In the genomic region with DNA sequence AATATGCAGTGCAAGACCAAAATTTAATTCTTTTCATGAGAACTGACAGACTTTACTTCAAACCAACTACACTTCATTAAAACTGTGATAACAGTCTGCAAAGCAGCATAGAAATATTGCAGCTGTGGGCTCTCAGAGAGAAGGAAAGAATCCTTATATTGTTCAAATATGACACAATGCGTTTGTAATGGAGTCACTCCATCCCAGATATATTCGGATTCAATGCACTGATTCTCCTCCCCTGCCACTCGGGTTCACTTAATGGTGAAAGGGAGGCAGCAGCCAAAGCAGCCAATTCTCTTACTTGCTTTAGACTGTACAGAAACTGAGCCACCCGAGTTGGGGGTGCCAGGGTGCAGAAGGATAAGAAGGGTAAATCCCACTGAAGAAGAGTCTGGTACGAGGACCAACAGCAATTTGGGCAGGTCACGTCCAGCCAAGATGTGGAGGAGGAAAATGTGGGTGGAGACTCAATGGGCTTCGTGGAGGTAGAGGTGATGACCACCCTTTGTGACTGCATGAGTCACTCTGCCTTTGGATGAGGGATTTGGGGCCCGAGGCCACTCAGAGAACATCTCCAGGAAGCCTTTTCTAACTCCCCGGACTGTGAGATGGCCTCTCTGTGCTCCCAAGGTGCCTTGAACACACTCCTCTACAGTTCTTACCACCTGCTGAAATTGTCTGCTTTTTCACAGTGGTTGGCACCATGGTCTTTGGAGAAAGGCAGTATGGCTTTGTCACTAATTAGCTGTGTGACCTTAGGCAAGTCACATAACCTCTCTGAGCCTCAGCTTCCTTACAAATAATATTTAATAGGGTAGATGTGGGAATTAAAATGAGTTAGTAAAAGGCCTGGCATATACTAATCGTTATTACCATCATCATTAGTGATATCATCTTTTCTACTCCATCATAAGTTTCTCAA, we compare ENCODE assay signal across 32 cellular contexts.
A peak's percentile ranks its signal among the peaks of the same experiment; 100 is the strongest.
DNase-seq lines count a peak whose midpoint lies in the region; ATAC-seq, FAIRE-seq and TF ChIP-seq lines count a peak whose summit lies in the region.
"Had no signal": no experiment of that assay in that cellular context is flagged by ENCODE, and none has a peak within 500 bp of the region (broad histone marks: within the 10 kb centered on the region; RNA-seq: fewer than 3 reads in every experiment).

No MANE protein-coding gene starts in this region.

- H3K9me1 ChIP-seq in K562 (ENCODE audit: control insufficient read depth, insufficient read depth, low read length), result no peaks in the 10 kb centered on the region

- no peak for FAIRE-seq in K562 (lab: Jason Lieb, UNC)
- FAIRE-seq: frontal cortex, GM19239, small intestine, TTC549 had no signal

- peak overlapping the region in 8 of 11 experiments; percentile 5 to 92 (median 28); a peak in 8 of 22 replicates for H3K4me2 ChIP-seq in BLaER1 treated with 17β-estradiol and CSF1 and Interleukin-3, amounts not matched to agents 10 nM and 100 nM
- no peak overlapping the region; the same call in 1 of the 2 replicates for H3K4me2 ChIP-seq in K562 (ENCODE audit: insufficient read depth, low read length)

- no TSS peak for BruUV-seq in K562 (replicated peaks; lab: Mats Ljungman, UMichigan)

- WGBS in K562 (ENCODE audit: insufficient coverage, low coverage, missing lambda C conversion rate), result 11% methylated on average over 9 of the region's 10 CpGs

- ATAC-seq in K562, result no peak
- ATAC-seq: activated CD4-positive, CD25-positive, alpha-beta regulatory T cell treated with anti-CD3 and anti-CD28 coated beads, Interleukin-2, amount 50 U/mL, for 24 hours; naive thymus-derived CD4-positive, alpha-beta T cell had no signal

- intact Hi-C loops in K562 (cut with micrococcal nuclease), result loop anchor here (5.0 kb wide), 1 partner anchor 68 kb away; no protein-coding TSS in a partner anchor

- H3K27me3 Mint-ChIP-seq in neural crest cell (ENCODE audit: low read depth) (no peaks in the 10 kb centered on the region), chondrocyte (ENCODE audit: low read depth) (no peaks in the 10 kb centered on the region)
- H3K27me3 Mint-ChIP-seq: activated CD4-positive, alpha-beta memory T cell treated with anti-CD3 and anti-CD28 coated beads, Interleukin-2, amount 10 ng/mL, durations not matched to agents 7 days and 5 days had no signal

- 0 out of 22 replicates have a peak, but pooled peaks cover 0 to 4% (median 0%) of the 10 kb centered on the region in 11 experiments for H3K27me3 ChIP-seq in BLaER1 treated with 17β-estradiol and CSF1 and Interleukin-3, amounts not matched to agents 10 nM and 100 nM
- H3K27me3 ChIP-seq in K562 (ENCODE audit: control insufficient read depth in 2 of 2, insufficient read depth in 2 of 2, low read length in 2 of 2), result no peaks in the 10 kb centered on the region
- H3K27me3 ChIP-seq in brain microvascular endothelial cell (replicated peaks), result no peaks in the 10 kb centered on the region
- H3K27me3 ChIP-seq: transverse colon had no signal

- H3K36me3 Mint-ChIP-seq in neural crest cell (ENCODE audit: low read depth) (no peaks in the 10 kb centered on the region), chondrocyte (ENCODE audit: low read depth) (no peaks in the 10 kb centered on the region)
- H3K36me3 Mint-ChIP-seq: activated naive CD4-positive, alpha-beta T cell treated with anti-CD3 and anti-CD28 coated beads, Interleukin-2, amount 50 U/mL, for 72 hours; immature natural killer cell; mesothelial cell of epicardium; naive thymus-derived CD4-positive, alpha-beta T cell had no signal

- in situ Hi-C loops in K562 (cut with MboI), result no loop called here
- in situ Hi-C loops in brain microvascular endothelial cell (cut with HindIII; ENCODE audit: low pct_ligation_motif_present, low sequenced_read_pairs), result no loop called here

- no peaks in the 10 kb centered on the region for H3K36me3 ChIP-seq in BLaER1 treated with 17β-estradiol and CSF1 and Interleukin-3, amounts not matched to agents 10 nM and 100 nM
- H3K36me3 ChIP-seq in K562 (ENCODE audit: control insufficient read depth, insufficient read depth, low read length), result no peaks in the 10 kb centered on the region
- H3K36me3 ChIP-seq in brain microvascular endothelial cell (replicated peaks), result no peaks in the 10 kb centered on the region
- H3K36me3 ChIP-seq: transverse colon had no signal

- CTCF ChIA-PET in K562 (lab: Yijun Ruan, JAX; ENCODE audit: low intra/inter-chr PET ratio), result no interaction called here

- H3K27ac Mint-ChIP-seq in neural crest cell (ENCODE audit: unreplicated experiment), result peak overlapping the region; percentile 53
- H3K27ac Mint-ChIP-seq in chondrocyte (ENCODE audit: unreplicated experiment), result no peak overlapping the region
- H3K27ac Mint-ChIP-seq: activated CD4-positive, alpha-beta memory T cell treated with anti-CD3 and anti-CD28 coated beads, Interleukin-2, amount 10 ng/mL, durations not matched to agents 7 days and 5 days; activated naive CD4-positive, alpha-beta T cell treated with anti-CD3 and anti-CD28 coated beads, Interleukin-2, amount 50 U/mL, for 72 hours; dendritic cell treated with granulocyte-macrophage colony-stimulating factor and Interleukin-4, amounts not matched to agents 40 ng/mL and 50 ng/mL, for 4 days; endodermal cell; immature natural killer cell; T-helper 1 cell treated with Interleukin-12 subunit alpha and Interleukin-12 subunit beta and Interleukin-4 antibody, amounts not matched to agents 30 μg/mL and 1 μg/mL, for 36 hours had no signal

- no peak overlapping the region for H3K4me3 ChIP-seq in BLaER1 treated with 17β-estradiol and CSF1 and Interleukin-3, amounts not matched to agents 10 nM and 100 nM
- H3K4me3 ChIP-seq in K562 (no peak overlapping the region), brain microvascular endothelial cell (ENCODE audit: low read depth, low read length) (no peak overlapping the region)
- H3K4me3 ChIP-seq: transverse colon had no signal

- H3K79me2 ChIP-seq in K562 (ENCODE audit: control insufficient read depth, insufficient read depth, low read length), result no peaks in the 10 kb centered on the region

- no peak overlapping the region for H3K9ac ChIP-seq in BLaER1 treated with 17β-estradiol and CSF1 and Interleukin-3, amounts not matched to agents 10 nM and 100 nM
- H3K9ac ChIP-seq in K562 (ENCODE audit: insufficient read depth in 1 of 2, low read depth in 2 of 2, low read length in 2 of 2), result no peak overlapping the region

- no peak overlapping the region for H2AFZ ChIP-seq in K562 (ENCODE audit: low read depth, low read length)

- no peak for TF ChIP-seq POLR2A in K562 (conservative IDR thresholded peaks at IDR 0.05)

- peak overlapping the region; percentile 5 for H3K4me3 Mint-ChIP-seq in neural crest cell
- H3K4me3 Mint-ChIP-seq in chondrocyte (ENCODE audit: unreplicated experiment), result no peak overlapping the region
- H3K4me3 Mint-ChIP-seq: activated CD4-positive, alpha-beta memory T cell treated with anti-CD3 and anti-CD28 coated beads, Interleukin-2, amount 10 ng/mL, durations not matched to agents 7 days and 5 days; dendritic cell treated with granulocyte-macrophage colony-stimulating factor and Interleukin-4, amounts not matched to agents 40 ng/mL and 50 ng/mL, for 4 days; endodermal cell; immature natural killer cell; mesothelial cell of epicardium; naive thymus-derived CD4-positive, alpha-beta T cell; T-helper 1 cell treated with Interleukin-12 subunit alpha and Interleukin-12 subunit beta and Interleukin-4 antibody, amounts not matched to agents 30 μg/mL and 1 μg/mL, for 36 hours had no signal

- TF ChIP-seq CTCF in K562 (IDR thresholded peaks at IDR 0.05 in 2 of 3, conservative IDR thresholded peaks at IDR 0.05 in 1 of 3; ENCODE audit: insufficient read depth in 2 of 3, low read depth in 1 of 3, low read length in 3 of 3) (no peak), neural crest cell (conservative IDR thresholded peaks at IDR 0.05) (no peak), brain microvascular endothelial cell (IDR thresholded peaks at IDR 0.05; ENCODE audit: low read depth, low read length, missing control alignments) (no peak), chondrocyte (IDR thresholded peaks at IDR 0.05) (no peak)

- no peak for TF ChIP-seq RAD21 in K562 (CRISPR knock-in tag; conservative IDR thresholded peaks at IDR 0.05 in 1 of 2, IDR thresholded peaks at IDR 0.05 in 1 of 2)

- no peaks in the 10 kb centered on the region for H4K20me1 ChIP-seq in BLaER1 treated with 17β-estradiol and CSF1 and Interleukin-3, amounts not matched to agents 10 nM and 100 nM
- no peaks in the 10 kb centered on the region for H4K20me1 ChIP-seq in K562 (replicated peaks; ENCODE audit: control insufficient read depth, insufficient read depth, low read length)

- H3K9me3 ChIP-seq in BLaER1 treated with 17β-estradiol and CSF1 and Interleukin-3, amounts not matched to agents 10 nM and 100 nM (replicated peaks in 1 of 11), result no peaks in the 10 kb centered on the region
- no peaks in the 10 kb centered on the region for H3K9me3 ChIP-seq in K562 (replicated peaks; ENCODE audit: control insufficient read depth, insufficient read depth, low read depth, low read length)
- H3K9me3 ChIP-seq: SK-N-SH, transverse colon had no signal

- no peaks in the 10 kb centered on the region for H3K9me3 Mint-ChIP-seq in neural crest cell
- H3K9me3 Mint-ChIP-seq in chondrocyte (ENCODE audit: low read depth), result no peaks in the 10 kb centered on the region
- H3K9me3 Mint-ChIP-seq: activated CD4-positive, alpha-beta memory T cell treated with anti-CD3 and anti-CD28 coated beads, Interleukin-2, amount 10 ng/mL, durations not matched to agents 7 days and 5 days; activated naive CD4-positive, alpha-beta T cell treated with anti-CD3 and anti-CD28 coated beads, Interleukin-2, amount 50 U/mL, for 72 hours; dendritic cell treated with granulocyte-macrophage colony-stimulating factor and Interleukin-4, amounts not matched to agents 40 ng/mL and 50 ng/mL, for 4 days; endodermal cell; immature natural killer cell; mesothelial cell of epicardium; T-helper 1 cell treated with Interleukin-12 subunit alpha and Interleukin-12 subunit beta and Interleukin-4 antibody, amounts not matched to agents 30 μg/mL and 1 μg/mL, for 36 hours had no signal

- DNase-seq in HT1080 (ENCODE audit: low read depth), result peak; percentile 25
- peak in 1 of 4 experiments; percentile 11 for DNase-seq in K562 (ENCODE audit: extremely low read depth in 1 of 4, low spot score in 3 of 4)
- DNase-seq in neural crest cell (ENCODE audit: low read depth, low spot score), result no peak
- DNase-seq in brain microvascular endothelial cell, result no peak
- DNase-seq in medulla oblongata (ENCODE audit: extremely low spot score), result no peak
- no peak for DNase-seq in chondrocyte (ENCODE audit: low spot score)
- DNase-seq in activated T-cell treated with anti-CD3 and anti-CD28 coated beads for 4 hours, result no peak
- DNase-seq: activated CD4-positive, alpha-beta memory T cell treated with anti-CD3 and anti-CD28 coated beads, Interleukin-2, amount 10 ng/mL, durations not matched to agents 7 days and 5 days; anterior cingulate cortex; C1 segment of cervical spinal cord; caudate nucleus; DND-41; endodermal cell; immature natural killer cell; Kasumi-1; naive thymus-derived CD4-positive, alpha-beta T cell; NCI-H187; NCI-H524; RPMI8226; small intestine; stimulated activated CD4-positive, alpha-beta T cell treated with anti-CD3 and anti-CD28 coated beads, Interleukin-2, amount 100 ng/mL, for 24 hours; transverse colon had no signal

- no peak for TF ChIP-seq EP300 in K562 (IDR thresholded peaks at IDR 0.05; ENCODE audit: low read length)

- H3K4me1 Mint-ChIP-seq in neural crest cell (peaks cover 69% of the 10 kb centered on the region), chondrocyte (ENCODE audit: low read depth) (peaks cover 24% of the 10 kb centered on the region)
- H3K4me1 Mint-ChIP-seq: activated CD4-positive, alpha-beta memory T cell treated with anti-CD3 and anti-CD28 coated beads, Interleukin-2, amount 10 ng/mL, durations not matched to agents 7 days and 5 days; immature natural killer cell had no signal

- H3K4me1 ChIP-seq in BLaER1 treated with 17β-estradiol and CSF1 and Interleukin-3, amounts not matched to agents 10 nM and 100 nM, result peaks cover 23 to 57% (median 45%) of the 10 kb centered on the region in 10 experiments
- H3K4me1 ChIP-seq in K562 (replicated peaks in 1 of 2; ENCODE audit: control insufficient read depth in 2 of 2, insufficient read depth in 2 of 2, low read length in 2 of 2), result peaks cover 0 to 20% of the 10 kb centered on the region in 2 experiments; a peak in 3 of 5 replicates
- H3K4me1 ChIP-seq: transverse colon had no signal

- no peak overlapping the region for H3K27ac ChIP-seq in BLaER1 treated with 17β-estradiol and CSF1 and Interleukin-3, amounts not matched to agents 10 nM and 100 nM
- no peak overlapping the region; the same call in 2 of the 3 replicates for H3K27ac ChIP-seq in K562 (ENCODE audit: extremely low read depth, low read depth, low read length)
- no peak overlapping the region for H3K27ac ChIP-seq in brain microvascular endothelial cell
- H3K27ac ChIP-seq: transverse colon had no signal

- POLR2A ChIA-PET in K562 (lab: Yijun Ruan, JAX), result interaction anchor here (0.6 kb wide), 1 partner anchor 52 kb away, joined by 3 read pairs; no protein-coding TSS in a partner anchor
